ENCODE assay signal across 8 cellular contexts in genomic region chr13:52011690-52012511, GRCh38. TPM values are rescaled to one million over a fixed set of nuclear protein-coding genes. Genes with fewer than 3 reads are reported as not detected.
DNase-seq lines count a peak whose midpoint lies in the region; ATAC-seq and TF ChIP-seq lines count a peak whose summit lies in the region.

ALG11 (plus strand) TSS chr13:52012398; CDS start chr13:52012419, 21 bp downstream.

- peak within 1 kb of the TSS; percentile 99 for H3K4me3 Mint-ChIP-seq in activated B cell treated with CpG ODN at 0.5 μM for 24 hours

- peak within 1 kb of the TSS; percentile 89 for H3K27ac Mint-ChIP-seq in activated B cell treated with CpG ODN at 0.5 μM for 24 hours

- POLR2A ChIA-PET in activated B cell treated with CpG ODN at 0.5 μM for 24 hours (lab: Charles Lee), result interaction anchor here (0.8 to 1.6 kb wide), 6 partner anchors 12 to 605 kb away, joined by 3 to 8 read pairs (median 4); partner anchors contain the start of genes INTS6, NEK3 and UTP14C

- peaks cover 20% of the 10 kb centered on the region for H3K36me3 Mint-ChIP-seq in activated B cell treated with CpG ODN at 0.5 μM for 24 hours (ENCODE audit: low read depth)

- ATAC-seq in HG03196 (IDR thresholded peaks at IDR 0.05; ENCODE audit: unreplicated experiment) (peak; percentile 100), activated B cell treated with CpG ODN at 0.5 μM for 24 hours (ENCODE audit: low read depth) (peak; percentile 99)

- peak; percentile 99 for DNase-seq in AG08395 (ENCODE audit: low spot score)
- peak; percentile 95 for DNase-seq in NCI-H345 (lab: John Stamatoyannopoulos, UW)
- DNase-seq in activated B cell treated with CpG ODN at 0.5 μM for 24 hours, result peak; percentile 98
- peak; percentile 99 for DNase-seq in central memory CD4-positive, alpha-beta T cell
- peak; percentile 98 for DNase-seq in iris pigment epithelial cell (ENCODE audit: low read depth)
- peak; percentile 99 for DNase-seq in stimulated activated CD4-positive, alpha-beta T cell treated with anti-CD3 and anti-CD28 coated beads, Interleukin-12 subunit alpha, Interleukin-12 subunit beta, amount 100 ng/mL, for 4 hours

- CTCF ChIA-PET in activated B cell treated with CpG ODN at 0.5 μM for 24 hours (lab: Charles Lee), result interaction anchor here (0.7 to 0.9 kb wide), 2 partner anchors 148 to 439 kb away, joined by 3 read pairs; partner anchors contain the start of gene VPS36

- no peaks in the 10 kb centered on the region for H3K9me3 Mint-ChIP-seq in activated B cell treated with CpG ODN at 0.5 μM for 24 hours

- TF ChIP-seq POLR2A in GM18951 (IDR thresholded peaks at IDR 0.05; ENCODE audit: extremely low read depth, insufficient read depth, insufficient read length), result peak; percentile 84

- in situ Hi-C loops in GM18951 (cut with MboI; ENCODE audit: low sequenced_read_pairs, unreplicated experiment), result no loop called here

- peaks cover 19% of the 10 kb centered on the region for H3K4me1 Mint-ChIP-seq in activated B cell treated with CpG ODN at 0.5 μM for 24 hours

- intact Hi-C loops in activated B cell treated with CpG ODN at 0.5 μM for 24 hours (cut with micrococcal nuclease), result loop anchor here (1.0 to 2.0 kb wide), 9 partner anchors 147 to 640 kb away; partner anchors contain the start of genes CKAP2, INTS6, NEK3 and SUGT1

- no peak for TF ChIP-seq CTCF in activated B cell treated with CpG ODN at 0.5 μM for 24 hours (IDR thresholded peaks at IDR 0.05)

- peaks cover 16% of the 10 kb centered on the region for H3K27me3 Mint-ChIP-seq in activated B cell treated with CpG ODN at 0.5 μM for 24 hours

RNA-seq across cellular contexts. Expression of gene ALG11, which starts in this region (rescaled TPM):
- total RNA-seq in activated B cell treated with CpG ODN at 0.5 μM for 24 hours, result 31.8 and 36.9 TPM in 2 replicates

Comparison
In these comparisons a context has a peak if more than half of its experiments do, and no peak if none do; other contexts are left out.
1. Peak in every context shown above with its lines: DNase-seq and ATAC-seq.